14 cellular contexts compared by ENCODE assay signal in the genomic region with DNA sequence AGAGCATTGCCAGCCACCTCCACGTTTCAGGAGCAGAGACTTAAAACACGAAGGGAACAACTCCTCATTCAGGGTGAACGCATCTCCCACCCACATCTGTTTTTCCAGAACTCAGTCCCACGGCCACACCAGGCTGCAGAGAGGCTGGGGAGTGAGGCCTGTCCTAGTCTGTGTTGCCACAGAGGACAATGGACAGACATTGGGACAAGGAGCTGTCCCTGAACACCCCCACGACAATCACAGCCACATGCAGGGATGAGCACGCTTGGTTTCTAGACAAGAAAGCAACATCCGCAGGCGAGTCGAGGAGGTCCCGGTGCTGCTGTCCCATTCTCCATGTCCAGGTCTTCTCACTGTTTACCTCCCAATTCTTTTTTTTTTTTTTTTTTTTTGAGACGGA.
DNase-seq lines count a peak whose midpoint lies in the region; ATAC-seq and TF ChIP-seq lines count a peak whose summit lies in the region.
"Had no signal": no experiment of that assay in that cellular context is flagged by ENCODE, and none has a peak within 500 bp of the region (broad histone marks: within the 10 kb centered on the region; RNA-seq: fewer than 3 reads in every experiment).

No MANE protein-coding gene starts in this region.

- H3K27ac Mint-ChIP-seq in central memory CD8-positive, alpha-beta T cell (ENCODE audit: low read depth), result peak overlapping the region; percentile 41
- peak overlapping the region; percentile 52 for H3K27ac Mint-ChIP-seq in nephron progenitor cell
- H3K27ac Mint-ChIP-seq in activated CD4-positive, alpha-beta T cell treated with anti-CD3 and anti-CD28 coated beads, Interleukin-2, amount 10 ng/mL, durations not matched to agents 24 days and 14 days, result no peak overlapping the region
- H3K27ac Mint-ChIP-seq: B cell; CD4-positive, alpha-beta T cell had no signal

- intact Hi-C loops in activated CD4-positive, alpha-beta T cell treated with anti-CD3 and anti-CD28 coated beads, Interleukin-2, amount 10 ng/mL, durations not matched to agents 24 days and 14 days (cut with micrococcal nuclease), result no loop called here

- ATAC-seq in central memory CD8-positive, alpha-beta T cell (replicated peaks; ENCODE audit: extremely low read depth, poor library complexity, severe bottlenecking), result no peak
- ATAC-seq: GM12878 had no signal

- peak; percentile 19 for DNase-seq in activated effector memory CD4-positive, alpha-beta T cell treated with anti-CD3 and anti-CD28 coated beads, Interleukin-2, amount 50 U/mL, for 16 hours
- DNase-seq in activated effector memory CD4-positive, alpha-beta T cell treated with Interleukin-2 at 50 U/mL for 16 hours, result no peak
- DNase-seq in central memory CD8-positive, alpha-beta T cell (ENCODE audit: low spot score in 2 of 2), result no peak
- DNase-seq in nephron progenitor cell, result no peak
- no peak for DNase-seq in HEK293T (ENCODE audit: extremely low spot score)
- DNase-seq in activated CD4-positive, alpha-beta T cell treated with anti-CD3 and anti-CD28 coated beads, Interleukin-2, amount 10 ng/mL, durations not matched to agents 24 days and 14 days, result no peak
- DNase-seq in OCI-M1 (lab: John Stamatoyannopoulos, UW), result no peak
- DNase-seq: C1 segment of cervical spinal cord; Calu3; CD4-positive, alpha-beta T cell; DMS 273 treated with DMSO at 0.1 percent for 48 hours; HCEC 1CT had no signal

- peaks cover 14% of the 10 kb centered on the region for H3K36me3 Mint-ChIP-seq in central memory CD8-positive, alpha-beta T cell (ENCODE audit: insufficient read depth)
- H3K36me3 Mint-ChIP-seq in nephron progenitor cell (ENCODE audit: low read depth), result peaks cover 47% of the 10 kb centered on the region
- peaks cover 25% of the 10 kb centered on the region for H3K36me3 Mint-ChIP-seq in activated CD4-positive, alpha-beta T cell treated with anti-CD3 and anti-CD28 coated beads, Interleukin-2, amount 10 ng/mL, durations not matched to agents 24 days and 14 days (ENCODE audit: low read depth)

- H3K4me3 Mint-ChIP-seq in central memory CD8-positive, alpha-beta T cell, result no peak overlapping the region
- H3K4me3 Mint-ChIP-seq in nephron progenitor cell, result no peak overlapping the region
- H3K4me3 Mint-ChIP-seq in activated CD4-positive, alpha-beta T cell treated with anti-CD3 and anti-CD28 coated beads, Interleukin-2, amount 10 ng/mL, durations not matched to agents 24 days and 14 days, result no peak overlapping the region
- H3K4me3 Mint-ChIP-seq: B cell; CD4-positive, alpha-beta T cell had no signal

- no peaks in the 10 kb centered on the region for H3K27me3 Mint-ChIP-seq in central memory CD8-positive, alpha-beta T cell
- H3K27me3 Mint-ChIP-seq in nephron progenitor cell (ENCODE audit: low read depth, poor library complexity), result no peaks in the 10 kb centered on the region
- H3K27me3 Mint-ChIP-seq in activated CD4-positive, alpha-beta T cell treated with anti-CD3 and anti-CD28 coated beads, Interleukin-2, amount 10 ng/mL, durations not matched to agents 24 days and 14 days, result no peaks in the 10 kb centered on the region
- H3K27me3 Mint-ChIP-seq: B cell; CD4-positive, alpha-beta T cell had no signal

- no peak for TF ChIP-seq CTCF in nephron progenitor cell (IDR thresholded peaks at IDR 0.05)

- CTCF ChIA-PET in HEK293T (lab: Yijun Ruan, JAX), result no interaction called here

- peaks cover 10% of the 10 kb centered on the region for H3K4me1 Mint-ChIP-seq in central memory CD8-positive, alpha-beta T cell
- peaks cover 22% of the 10 kb centered on the region for H3K4me1 Mint-ChIP-seq in nephron progenitor cell
- peaks cover 13% of the 10 kb centered on the region for H3K4me1 Mint-ChIP-seq in activated CD4-positive, alpha-beta T cell treated with anti-CD3 and anti-CD28 coated beads, Interleukin-2, amount 10 ng/mL, durations not matched to agents 24 days and 14 days
- H3K4me1 Mint-ChIP-seq: B cell had no signal

- POLR2A ChIA-PET in HEK293T (lab: Yijun Ruan, JAX), result no interaction called here

- H3K9me3 Mint-ChIP-seq in central memory CD8-positive, alpha-beta T cell, result no peaks in the 10 kb centered on the region
- peaks cover 4% of the 10 kb centered on the region for H3K9me3 Mint-ChIP-seq in nephron progenitor cell
- peaks cover 4% of the 10 kb centered on the region for H3K9me3 Mint-ChIP-seq in activated CD4-positive, alpha-beta T cell treated with anti-CD3 and anti-CD28 coated beads, Interleukin-2, amount 10 ng/mL, durations not matched to agents 24 days and 14 days
- H3K9me3 Mint-ChIP-seq: CD4-positive, alpha-beta T cell had no signal

TF ChIP-seq in HEK293T, 16 proteins besides CTCF, POLR2A, EP300 and RAD21:
- TF ChIP-seq ELF4 (IDR thresholded peaks at IDR 0.05), result no peak
- no peak for TF ChIP-seq BHLHE40 (IDR thresholded peaks at IDR 0.05; ENCODE audit: borderline replicate concordance)
- TF ChIP-seq, protein P1, sequence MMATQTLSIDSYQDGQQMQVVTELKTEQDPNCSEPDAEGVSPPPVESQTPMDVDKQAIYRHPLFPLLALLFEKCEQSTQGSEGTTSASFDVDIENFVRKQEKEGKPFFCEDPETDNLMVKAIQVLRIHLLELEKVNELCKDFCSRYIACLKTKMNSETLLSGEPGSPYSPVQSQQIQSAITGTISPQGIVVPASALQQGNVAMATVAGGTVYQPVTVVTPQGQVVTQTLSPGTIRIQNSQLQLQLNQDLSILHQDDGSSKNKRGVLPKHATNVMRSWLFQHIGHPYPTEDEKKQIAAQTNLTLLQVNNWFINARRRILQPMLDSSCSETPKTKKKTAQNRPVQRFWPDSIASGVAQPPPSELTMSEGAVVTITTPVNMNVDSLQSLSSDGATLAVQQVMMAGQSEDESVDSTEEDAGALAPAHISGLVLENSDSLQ (IDR thresholded peaks at IDR 0.05), result no peak
- no peak for TF ChIP-seq SUZ12 (IDR thresholded peaks at IDR 0.05)
- no peak for TF ChIP-seq LEF1 (IDR thresholded peaks at IDR 0.05; ENCODE audit: borderline replicate concordance)
- no peak for TF ChIP-seq HDGF (IDR thresholded peaks at IDR 0.05; ENCODE audit: borderline replicate concordance)
- TF ChIP-seq ZNF384 (IDR thresholded peaks at IDR 0.05), result no peak
- TF ChIP-seq NFRKB (IDR thresholded peaks at IDR 0.05), result no peak
